8 cellular contexts compared by ENCODE assay signal in the genomic region with DNA sequence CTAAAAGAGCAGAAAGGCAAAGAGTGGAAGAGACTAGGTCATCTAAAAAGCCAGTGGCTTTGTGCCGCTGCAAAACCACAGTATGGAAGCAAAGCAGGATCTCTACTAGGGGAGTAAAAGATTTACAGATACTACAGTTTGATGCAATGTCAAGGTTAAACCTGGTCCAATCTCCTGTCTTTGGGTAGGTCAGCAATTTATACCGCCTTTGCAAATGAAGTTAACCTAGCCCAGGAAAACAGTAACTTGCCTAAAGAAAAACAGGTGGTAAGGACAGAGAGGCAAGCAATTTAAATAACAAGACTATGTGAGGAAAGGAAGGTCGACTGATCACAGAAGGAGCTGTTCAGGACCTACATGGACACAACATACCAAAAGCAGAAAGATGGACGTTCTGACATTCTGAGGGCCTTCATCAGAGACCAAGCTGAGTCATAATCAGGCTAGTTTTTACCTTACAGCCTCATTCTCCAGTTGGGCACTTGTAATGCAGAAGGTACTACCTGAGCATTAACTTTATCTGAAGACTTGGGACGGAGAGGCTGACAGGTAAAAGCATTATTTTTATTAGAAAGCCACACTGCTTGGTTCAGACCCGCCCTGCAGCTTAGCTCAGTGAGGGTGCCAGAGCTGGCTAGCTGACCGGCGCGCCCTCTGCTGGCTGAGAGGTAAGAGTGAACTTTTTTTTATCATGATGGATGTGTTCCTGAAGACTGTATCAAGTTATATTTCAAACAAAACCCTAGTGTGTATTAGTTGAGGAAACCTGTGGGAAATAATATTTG. TPM values are rescaled to one million over a fixed set of nuclear protein-coding genes. Genes with fewer than 3 reads are reported as not detected.
A peak's percentile ranks its signal among the peaks of the same experiment; 100 is the strongest.
DNase-seq lines count a peak whose midpoint lies in the region; ATAC-seq, FAIRE-seq and TF ChIP-seq lines count a peak whose summit lies in the region.

No MANE protein-coding gene starts in this region.

- peak; percentile 95 for FAIRE-seq in endothelial cell of umbilical vein (lab: Jason Lieb, UNC)

- CTCF ChIA-PET in CD4-positive, alpha-beta T cell (lab: Charles Lee), result interaction anchor here (0.6 to 4.7 kb wide), 18 partner anchors 11 to 281 kb away, joined by 3 to 58 read pairs (median 4); a partner anchor contains a TSS
- CTCF ChIA-PET in endothelial cell of umbilical vein (lab: Charles Lee), result interaction anchor here (0.6 to 7.2 kb wide), 26 partner anchors 9 to 646 kb away, joined by 3 to 449 read pairs (median 3); a partner anchor contains a TSS

- peak; percentile 89 for TF ChIP-seq CTCF in CD4-positive, alpha-beta T cell (IDR thresholded peaks at IDR 0.05)
- TF ChIP-seq CTCF in endothelial cell of umbilical vein (IDR thresholded peaks at IDR 0.05; ENCODE audit: extremely low read depth in 1 of 2, insufficient read depth in 1 of 2, low read depth in 1 of 2, low read length in 2 of 2) (peak; percentile 78 to 90), mucosa of descending colon (IDR thresholded peaks at IDR 0.05) (peak; percentile 68)

- intact Hi-C loops in CD4-positive, alpha-beta T cell (cut with DNase I, micrococcal nuclease), result loop anchor here (1.0 kb wide), 4 partner anchors 104 to 281 kb away; no protein-coding TSS in a partner anchor
- intact Hi-C loops in endothelial cell of umbilical vein (cut with micrococcal nuclease), result loop anchor here (1.0 to 5.0 kb wide), 4 partner anchors 104 to 281 kb away; no protein-coding TSS in a partner anchor
- intact Hi-C loops in mucosa of descending colon (cut with DNase I, micrococcal nuclease), result loop anchor here (5.0 kb wide), 2 partner anchors 166 to 281 kb away; no protein-coding TSS in a partner anchor

- DNase-seq in CD4-positive, alpha-beta T cell, result peak; percentile 65 to 85 (median 78)
- peak; percentile 11 for DNase-seq in HS-27A (ENCODE audit: low read depth)
- DNase-seq in NOMO-1 treated with dmso at 0.1 percent for 144 hours (lab: John Stamatoyannopoulos, UW; ENCODE audit: unreplicated experiment), result peak; percentile 45
- DNase-seq in activated CD8-positive, alpha-beta memory T cell treated with anti-CD3 and anti-CD28 coated beads, Interleukin-2, amount 50 U/mL, for 4 hours, result peak; percentile 85
- DNase-seq in endothelial cell of umbilical vein (ENCODE audit: low read depth, low spot score), result peak; percentile 81
- DNase-seq in mucosa of descending colon, result peak; percentile 77 to 83 (median 83)
- peak; percentile 68 for DNase-seq in stimulated activated CD8-positive, alpha-beta memory T cell treated with anti-CD3 and anti-CD28 coated beads, Interleukin-4, amount 100 ng/mL, for 24 hours (ENCODE audit: low read depth)

- H3K4me3 ChIP-seq in endothelial cell of umbilical vein (replicated peaks in 1 of 3; ENCODE audit: insufficient read depth in 1 of 3, low read depth in 1 of 3, low read length in 3 of 3) (peak overlapping the region in 1 of 3 experiments; percentile 49), mucosa of descending colon (no peak overlapping the region)

- H2AFZ ChIP-seq in endothelial cell of umbilical vein (ENCODE audit: low read depth, low read length), result peak overlapping the region; percentile 86

- no peaks in the 10 kb centered on the region for H3K9me1 ChIP-seq in endothelial cell of umbilical vein (replicated peaks; ENCODE audit: control insufficient read depth, extremely low read depth, insufficient read depth, low read length)

- H3K4me1 ChIP-seq in endothelial cell of umbilical vein (ENCODE audit: control insufficient read depth, extremely low read depth, insufficient read depth, low read length) (peaks cover 14% of the 10 kb centered on the region), mucosa of descending colon (ENCODE audit: low read depth) (no peaks in the 10 kb centered on the region)

- H4K20me1 ChIP-seq in endothelial cell of umbilical vein (replicated peaks; ENCODE audit: control insufficient read depth, extremely low read depth, insufficient read depth, low read length), result no peaks in the 10 kb centered on the region

- BruUV-seq in endothelial cell of umbilical vein (replicated peaks; lab: Mats Ljungman, UMichigan), result no TSS peak

- H3K27me3 ChIP-seq in CD4-positive, alpha-beta T cell (ENCODE audit: control insufficient read depth, insufficient read depth, low read length), result no peaks in the 10 kb centered on the region
- H3K27me3 ChIP-seq in endothelial cell of umbilical vein (ENCODE audit: control insufficient read depth in 2 of 2, insufficient read depth in 2 of 2, low read length in 2 of 2), result no peaks in the 10 kb centered on the region

- ATAC-seq in CD4-positive, alpha-beta T cell (ENCODE audit: poor library complexity), result peak; percentile 85
- ATAC-seq in GM19438 (IDR thresholded peaks at IDR 0.05; ENCODE audit: low read depth, unreplicated experiment) (peak; percentile 75), mucosa of descending colon (peak; percentile 96)

- H3K9me3 ChIP-seq in CD4-positive, alpha-beta T cell (ENCODE audit: control insufficient read depth, low read length), result no peaks in the 10 kb centered on the region
- H3K9me3 ChIP-seq in endothelial cell of umbilical vein (replicated peaks; ENCODE audit: control insufficient read depth, insufficient read depth, low read length) (no peaks in the 10 kb centered on the region), mucosa of descending colon (no peaks in the 10 kb centered on the region)

- POLR2A ChIA-PET in CD4-positive, alpha-beta T cell (lab: Charles Lee), result interaction anchor here (0.7 to 5.4 kb wide), 11 partner anchors 11 to 196 kb away, joined by 3 to 79 read pairs (median 3); a partner anchor contains a TSS
- POLR2A ChIA-PET in endothelial cell of umbilical vein (lab: Charles Lee), result interaction anchor here (0.8 to 1.3 kb wide), 2 partner anchors 280 to 477 kb away, joined by 4 read pairs; a partner anchor contains a TSS

- no peak for TF ChIP-seq POLR2A in endothelial cell of umbilical vein (IDR thresholded peaks at IDR 0.05; ENCODE audit: low read depth, low read length)

- no peak overlapping the region for H3K27ac Mint-ChIP-seq in CD4-positive, alpha-beta T cell

- H3K27me3 Mint-ChIP-seq in CD4-positive, alpha-beta T cell, result no peaks in the 10 kb centered on the region

- H3K9ac ChIP-seq in endothelial cell of umbilical vein (replicated peaks; ENCODE audit: extremely low read depth, insufficient read depth, low read length), result no peak overlapping the region

- peak overlapping the region; percentile 84 for H3K4me2 ChIP-seq in endothelial cell of umbilical vein (ENCODE audit: insufficient read depth, low read length)

- peaks cover 22% of the 10 kb centered on the region for H3K4me1 Mint-ChIP-seq in CD4-positive, alpha-beta T cell (ENCODE audit: low read depth)

- no peak overlapping the region for H3K27ac ChIP-seq in CD4-positive, alpha-beta T cell (ENCODE audit: low read depth, low read length)
- no peak overlapping the region for H3K27ac ChIP-seq in endothelial cell of umbilical vein (ENCODE audit: insufficient read depth, low read depth, low read length)

- H3K9me3 Mint-ChIP-seq in CD4-positive, alpha-beta T cell, result no peaks in the 10 kb centered on the region

- H3K79me2 ChIP-seq in endothelial cell of umbilical vein (ENCODE audit: control insufficient read depth, insufficient read depth, low read length), result no peaks in the 10 kb centered on the region

- no peaks in the 10 kb centered on the region for H3K36me3 Mint-ChIP-seq in CD4-positive, alpha-beta T cell (ENCODE audit: low read depth)

- dilution Hi-C loops in endothelial cell of umbilical vein (cut with MboI; ENCODE audit: extremely low pct_ligation_motif_present, low sequenced_read_pairs), result loop anchor here (25.0 kb wide), 1 partner anchor 166 kb away; no protein-coding TSS in a partner anchor

- H3K36me3 ChIP-seq in endothelial cell of umbilical vein (ENCODE audit: control insufficient read depth in 2 of 2, extremely low read depth in 1 of 2, insufficient read depth in 2 of 2, low read length in 2 of 2) (no peaks in the 10 kb centered on the region), mucosa of descending colon (ENCODE audit: low read depth) (no peaks in the 10 kb centered on the region)

- H3K4me3 Mint-ChIP-seq in CD4-positive, alpha-beta T cell, result peak overlapping the region; percentile 66

TF ChIP-seq in endothelial cell of umbilical vein, 7 proteins besides CTCF, POLR2A, EP300 and RAD21:
- TF ChIP-seq EZH2 (IDR thresholded peaks at IDR 0.05; ENCODE audit: borderline replicate concordance, low read depth, low read length, severe bottlenecking), result no peak
- TF ChIP-seq FOS (IDR thresholded peaks at IDR 0.05; ENCODE audit: borderline replicate concordance, insufficient read depth, low read length), result no peak
- no peak for TF ChIP-seq POLR2AphosphoS5 (IDR thresholded peaks at IDR 0.05; ENCODE audit: insufficient read depth, low read depth, low read length)
- TF ChIP-seq GATA2 (IDR thresholded peaks at IDR 0.05; ENCODE audit: insufficient read depth, insufficient read length, low read depth, low read length), result no peak
- TF ChIP-seq, protein P1, sequence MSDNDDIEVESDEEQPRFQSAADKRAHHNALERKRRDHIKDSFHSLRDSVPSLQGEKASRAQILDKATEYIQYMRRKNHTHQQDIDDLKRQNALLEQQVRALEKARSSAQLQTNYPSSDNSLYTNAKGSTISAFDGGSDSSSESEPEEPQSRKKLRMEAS (IDR thresholded peaks at IDR 0.05; ENCODE audit: insufficient read depth, insufficient read length), result no peak
- no peak for TF ChIP-seq JUN (IDR thresholded peaks at IDR 0.05; ENCODE audit: borderline replicate concordance, insufficient read depth, insufficient read length, low read depth)
- TF ChIP-seq MYC (IDR thresholded peaks at IDR 0.05; ENCODE audit: low read depth, low read length), result no peak

RNA-seq across cellular contexts. Expression of a gene that starts 15.9 kb away (rescaled TPM):
- under 1 TPM in 1 of 2 experiments, not detected in 1; 0.75 TPM for total RNA-seq in CD4-positive, alpha-beta T cell
- total RNA-seq in endothelial cell of umbilical vein (0.75 and 1.2 TPM in 2 replicates), mucosa of descending colon (1 to 10 TPM in 1 of 3 donors, under 1 TPM in 1, not detected in 1; 0.31 to 1.0 TPM)
- 0.17 TPM in 1 of 2 replicates, not detected in the other for polyA plus RNA-seq in endothelial cell of umbilical vein
- 0.07 TPM in 1 of 2 replicates, not detected in the other for polyA plus RNA-seq in endothelial cell of umbilical vein (2011; cell fraction: cytosol; rRNA removed)
- 0.42 and 0.56 TPM in 2 replicates for polyA plus RNA-seq in endothelial cell of umbilical vein (2011; cell fraction: nucleus; rRNA removed)
- not detected in 2 replicates for polyA plus RNA-seq in endothelial cell of umbilical vein (2012)
- 0.25 TPM in 1 of 2 replicates, not detected in the other for polyA minus RNA-seq in endothelial cell of umbilical vein
- not detected for polyA minus RNA-seq in endothelial cell of umbilical vein (2011; cell fraction: cytosol; rRNA and poly(A)+ RNA removed)
- 0.63 and 0.87 TPM in 2 replicates for polyA minus RNA-seq in endothelial cell of umbilical vein (2011; cell fraction: nucleus; rRNA and poly(A)+ RNA removed)

Comparison
In these comparisons a context has a peak if more than half of its experiments do, and no peak if none do; other contexts are left out.
1. DNase-seq: peak in every context shown above with its lines; median percentile 85 in activated CD8-positive, alpha-beta memory T cell treated with anti-CD3 and anti-CD28 coated beads, Interleukin-2, amount 50 U/mL, for 4 hours; 83 in mucosa of descending colon; 81 in endothelial cell of umbilical vein; 78 in CD4-positive, alpha-beta T cell; 68 in stimulated activated CD8-positive, alpha-beta memory T cell treated with anti-CD3 and anti-CD28 coated beads, Interleukin-4, amount 100 ng/mL, for 24 hours; 45 in NOMO-1 treated with dmso at 0.1 percent for 144 hours; 11 in HS-27A.